18 cellular contexts compared by ENCODE assay signal in genomic region chr5:123117989-123118388, GRCh38. TPM values are rescaled to one million over a fixed set of nuclear protein-coding genes. Genes with fewer than 3 reads are reported as not detected.
"Had no signal": no experiment of that assay in that cellular context is flagged by ENCODE, and none has a peak within 500 bp of the region (broad histone marks: within the 10 kb centered on the region; RNA-seq: fewer than 3 reads in every experiment).

No MANE protein-coding gene starts in this region.

- H3K27ac ChIP-seq: gastrocnemius medialis, lower lobe of right lung, psoas muscle, sigmoid colon, spleen, testis had no signal

- H3K27me3 ChIP-seq: gastrocnemius medialis, sigmoid colon, testis had no signal

- H3K4me1 ChIP-seq: gastrocnemius medialis, lower lobe of right lung, psoas muscle, spleen, testis had no signal

- DNase-seq: effector memory CD4-positive, alpha-beta T cell; erythroblast; gastrocnemius medialis; head of caudate nucleus; left ventricle myocardium superior; lower lobe of right lung; naive thymus-derived CD8-positive, alpha-beta T cell; nephron progenitor cell; nucleus accumbens; psoas muscle; right cardiac atrium; sigmoid colon; spleen; stimulated activated CD4-positive, alpha-beta T cell treated with anti-CD3 and anti-CD28 coated beads, Interleukin-4, amount 100 ng/mL, for 4 hours; stimulated activated naive CD8-positive, alpha-beta T cell treated with anti-CD3 and anti-CD28 coated beads, Interleukin-15, Interleukin-2, amounts not matched to agents 100 U/mL and 50 U/mL, for 24 hours; substantia nigra; testis had no signal

- ATAC-seq: gastrocnemius medialis; left ventricle myocardium superior; lower lobe of right lung; naive thymus-derived CD8-positive, alpha-beta T cell; psoas muscle; right cardiac atrium; stimulated activated memory B cell treated with anti-CD40 and anti-IgM and Interleukin-4, amounts not matched to agents 10 μg/mL and 1 μg/mL and 100 μg/mL, for 72 hours; stimulated activated naive CD8-positive, alpha-beta T cell treated with anti-CD3 and anti-CD28 coated beads, Interleukin-15, Interleukin-2, amounts not matched to agents 100 U/mL and 50 U/mL, for 24 hours had no signal

- H3K9me3 ChIP-seq: gastrocnemius medialis, lower lobe of right lung, psoas muscle, sigmoid colon, spleen, testis had no signal

- H3K36me3 ChIP-seq: gastrocnemius medialis, lower lobe of right lung, sigmoid colon, spleen had no signal

- H3K4me3 ChIP-seq: gastrocnemius medialis, lower lobe of right lung, psoas muscle, sigmoid colon, spleen, testis had no signal

RNA-seq across cellular contexts. Expression of gene PRDM6, which starts 28.9 kb away (rescaled TPM):
- total RNA-seq: naive thymus-derived CD8-positive, alpha-beta T cell had no signal
